Comparison of ENCODE assay signal across 1 cellular context in the genomic region with DNA sequence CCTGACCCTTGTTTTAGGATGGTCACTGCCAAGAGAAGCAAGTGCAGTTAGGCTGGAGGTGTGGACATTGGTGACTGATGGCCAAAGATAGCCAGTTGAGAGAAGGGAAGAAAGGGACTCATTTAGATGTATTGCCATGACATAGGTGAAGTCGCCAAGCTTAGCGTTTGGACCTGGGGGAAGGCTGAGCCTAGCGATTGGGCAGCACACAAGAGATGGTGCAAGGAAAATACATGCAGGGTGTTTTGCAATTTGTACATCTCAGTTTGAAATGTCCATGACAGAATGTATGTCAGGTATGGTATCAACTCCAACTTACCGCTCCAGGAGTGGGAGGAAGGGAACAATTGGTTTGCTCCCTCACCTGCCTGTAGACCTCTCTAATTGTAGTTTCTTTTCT.
TF ChIP-seq lines count a peak whose summit lies in the region.

No MANE protein-coding gene starts in this region.

TF ChIP-seq in K562, 482 proteins besides CTCF, POLR2A, EP300 and RAD21:
- no peak for TF ChIP-seq ZNF212 (CRISPR knock-in tag; IDR thresholded peaks at IDR 0.05)
- TF ChIP-seq ZNF143 (CRISPR knock-in tag; IDR thresholded peaks at IDR 0.05) = no peak
- TF ChIP-seq ZBTB33 (CRISPR knock-in tag; IDR thresholded peaks at IDR 0.05) = peak; percentile 84; the same call in 1 of the 2 replicates
TF ChIP-seq in K562: peak in this region for 1.
